1 cellular context compared by ENCODE assay signal in the genomic region with DNA sequence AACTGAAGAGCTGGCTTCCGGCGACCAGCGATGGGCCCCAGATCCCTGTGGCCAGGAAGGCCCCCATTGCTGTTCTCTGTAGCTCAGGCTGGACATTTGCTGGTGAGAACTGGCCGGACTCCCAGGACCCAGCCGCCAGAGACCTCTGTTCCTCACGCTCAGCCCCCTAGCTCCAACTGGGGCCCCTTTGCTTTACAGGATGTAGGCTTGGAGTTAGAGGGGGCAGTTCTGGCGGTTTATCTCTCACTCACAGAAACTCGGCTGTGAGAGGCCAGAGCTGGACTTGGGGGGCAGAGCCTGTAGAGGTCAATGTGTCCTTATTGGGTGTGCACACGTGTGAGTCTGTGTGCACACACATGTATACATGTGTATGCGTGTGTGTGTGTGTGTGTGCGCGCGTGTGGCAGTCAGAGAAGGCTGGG.
TF ChIP-seq lines count a peak whose summit lies in the region.

No MANE protein-coding gene starts in this region.

TF ChIP-seq in SK-N-SH, 30 proteins besides CTCF, POLR2A, EP300 and RAD21 (continued from another document):
- TF ChIP-seq, protein P1, sequence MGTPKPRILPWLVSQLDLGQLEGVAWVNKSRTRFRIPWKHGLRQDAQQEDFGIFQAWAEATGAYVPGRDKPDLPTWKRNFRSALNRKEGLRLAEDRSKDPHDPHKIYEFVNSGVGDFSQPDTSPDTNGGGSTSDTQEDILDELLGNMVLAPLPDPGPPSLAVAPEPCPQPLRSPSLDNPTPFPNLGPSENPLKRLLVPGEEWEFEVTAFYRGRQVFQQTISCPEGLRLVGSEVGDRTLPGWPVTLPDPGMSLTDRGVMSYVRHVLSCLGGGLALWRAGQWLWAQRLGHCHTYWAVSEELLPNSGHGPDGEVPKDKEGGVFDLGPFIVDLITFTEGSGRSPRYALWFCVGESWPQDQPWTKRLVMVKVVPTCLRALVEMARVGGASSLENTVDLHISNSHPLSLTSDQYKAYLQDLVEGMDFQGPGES (IDR thresholded peaks at IDR 0.05; ENCODE audit: low read depth, low read length), result no peak
- TF ChIP-seq, protein P2, sequence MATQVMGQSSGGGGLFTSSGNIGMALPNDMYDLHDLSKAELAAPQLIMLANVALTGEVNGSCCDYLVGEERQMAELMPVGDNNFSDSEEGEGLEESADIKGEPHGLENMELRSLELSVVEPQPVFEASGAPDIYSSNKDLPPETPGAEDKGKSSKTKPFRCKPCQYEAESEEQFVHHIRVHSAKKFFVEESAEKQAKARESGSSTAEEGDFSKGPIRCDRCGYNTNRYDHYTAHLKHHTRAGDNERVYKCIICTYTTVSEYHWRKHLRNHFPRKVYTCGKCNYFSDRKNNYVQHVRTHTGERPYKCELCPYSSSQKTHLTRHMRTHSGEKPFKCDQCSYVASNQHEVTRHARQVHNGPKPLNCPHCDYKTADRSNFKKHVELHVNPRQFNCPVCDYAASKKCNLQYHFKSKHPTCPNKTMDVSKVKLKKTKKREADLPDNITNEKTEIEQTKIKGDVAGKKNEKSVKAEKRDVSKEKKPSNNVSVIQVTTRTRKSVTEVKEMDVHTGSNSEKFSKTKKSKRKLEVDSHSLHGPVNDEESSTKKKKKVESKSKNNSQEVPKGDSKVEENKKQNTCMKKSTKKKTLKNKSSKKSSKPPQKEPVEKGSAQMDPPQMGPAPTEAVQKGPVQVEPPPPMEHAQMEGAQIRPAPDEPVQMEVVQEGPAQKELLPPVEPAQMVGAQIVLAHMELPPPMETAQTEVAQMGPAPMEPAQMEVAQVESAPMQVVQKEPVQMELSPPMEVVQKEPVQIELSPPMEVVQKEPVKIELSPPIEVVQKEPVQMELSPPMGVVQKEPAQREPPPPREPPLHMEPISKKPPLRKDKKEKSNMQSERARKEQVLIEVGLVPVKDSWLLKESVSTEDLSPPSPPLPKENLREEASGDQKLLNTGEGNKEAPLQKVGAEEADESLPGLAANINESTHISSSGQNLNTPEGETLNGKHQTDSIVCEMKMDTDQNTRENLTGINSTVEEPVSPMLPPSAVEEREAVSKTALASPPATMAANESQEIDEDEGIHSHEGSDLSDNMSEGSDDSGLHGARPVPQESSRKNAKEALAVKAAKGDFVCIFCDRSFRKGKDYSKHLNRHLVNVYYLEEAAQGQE (IDR thresholded peaks at IDR 0.05; ENCODE audit: low read depth, low read length), result no peak
- TF ChIP-seq, protein P3, sequence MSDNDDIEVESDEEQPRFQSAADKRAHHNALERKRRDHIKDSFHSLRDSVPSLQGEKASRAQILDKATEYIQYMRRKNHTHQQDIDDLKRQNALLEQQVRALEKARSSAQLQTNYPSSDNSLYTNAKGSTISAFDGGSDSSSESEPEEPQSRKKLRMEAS (IDR thresholded peaks at IDR 0.05; ENCODE audit: low read depth), result no peak
- TF ChIP-seq, protein P4, sequence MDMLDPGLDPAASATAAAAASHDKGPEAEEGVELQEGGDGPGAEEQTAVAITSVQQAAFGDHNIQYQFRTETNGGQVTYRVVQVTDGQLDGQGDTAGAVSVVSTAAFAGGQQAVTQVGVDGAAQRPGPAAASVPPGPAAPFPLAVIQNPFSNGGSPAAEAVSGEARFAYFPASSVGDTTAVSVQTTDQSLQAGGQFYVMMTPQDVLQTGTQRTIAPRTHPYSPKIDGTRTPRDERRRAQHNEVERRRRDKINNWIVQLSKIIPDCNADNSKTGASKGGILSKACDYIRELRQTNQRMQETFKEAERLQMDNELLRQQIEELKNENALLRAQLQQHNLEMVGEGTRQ (IDR thresholded peaks at IDR 0.05; ENCODE audit: borderline replicate concordance, low read depth, low read length), result no peak
- no peak for TF ChIP-seq JUND (IDR thresholded peaks at IDR 0.05)
- TF ChIP-seq, protein P5, sequence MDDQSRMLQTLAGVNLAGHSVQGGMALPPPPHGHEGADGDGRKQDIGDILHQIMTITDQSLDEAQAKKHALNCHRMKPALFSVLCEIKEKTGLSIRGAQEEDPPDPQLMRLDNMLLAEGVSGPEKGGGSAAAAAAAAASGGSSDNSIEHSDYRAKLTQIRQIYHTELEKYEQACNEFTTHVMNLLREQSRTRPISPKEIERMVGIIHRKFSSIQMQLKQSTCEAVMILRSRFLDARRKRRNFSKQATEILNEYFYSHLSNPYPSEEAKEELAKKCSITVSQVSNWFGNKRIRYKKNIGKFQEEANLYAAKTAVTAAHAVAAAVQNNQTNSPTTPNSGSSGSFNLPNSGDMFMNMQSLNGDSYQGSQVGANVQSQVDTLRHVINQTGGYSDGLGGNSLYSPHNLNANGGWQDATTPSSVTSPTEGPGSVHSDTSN (IDR thresholded peaks at IDR 0.05), result no peak
- TF ChIP-seq POLR2AphosphoS5 (IDR thresholded peaks at IDR 0.05; ENCODE audit: low read depth, low read length), result no peak
- no peak for TF ChIP-seq FOSL2 (IDR thresholded peaks at IDR 0.05; ENCODE audit: borderline replicate concordance, low read depth)
- TF ChIP-seq GATA2 (CRISPR knock-in tag; IDR thresholded peaks at IDR 0.05), result no peak
